In genomic region chr12:109994262-109995175, GRCh38 we compare ENCODE assay signal across 8 cellular contexts. TPM values are rescaled to one million over a fixed set of nuclear protein-coding genes. Genes with fewer than 3 reads are reported as not detected.
DNase-seq lines count a peak whose midpoint lies in the region; ATAC-seq lines count a peak whose summit lies in the region.

No MANE protein-coding gene starts in this region.

- no peak overlapping the region for H2AFZ ChIP-seq in ACC112 (ENCODE audit: low read length, unreplicated experiment)

- POLR2A ChIA-PET in activated naive CD8-positive, alpha-beta T cell treated with anti-CD3 and anti-CD28 coated beads, Interleukin-2, amount 10 ng/mL, durations not matched to agents 7 days and 5 days (lab: Charles Lee): interaction anchor here (0.5 to 1.4 kb wide), 6 partner anchors 9 to 79 kb away, joined by 3 to 5 read pairs (median 4); no protein-coding TSS in a partner anchor

- peaks cover 12% of the 10 kb centered on the region for H3K36me3 Mint-ChIP-seq in activated naive CD8-positive, alpha-beta T cell treated with anti-CD3 and anti-CD28 coated beads, Interleukin-2, amount 10 ng/mL, durations not matched to agents 7 days and 5 days

- peaks cover 36% of the 10 kb centered on the region for H3K4me1 Mint-ChIP-seq in activated naive CD8-positive, alpha-beta T cell treated with anti-CD3 and anti-CD28 coated beads, Interleukin-2, amount 10 ng/mL, durations not matched to agents 7 days and 5 days

- no peaks in the 10 kb centered on the region for H3K27me3 Mint-ChIP-seq in activated naive CD8-positive, alpha-beta T cell treated with anti-CD3 and anti-CD28 coated beads, Interleukin-2, amount 10 ng/mL, durations not matched to agents 7 days and 5 days

- peak overlapping the region; percentile 88 for H3K4me3 ChIP-seq in ACC112 (ENCODE audit: low read depth, low read length)
- peak overlapping the region; percentile 87 for H3K4me3 ChIP-seq in Jurkat, Clone E6-1 (ENCODE audit: low read length)

- no peaks in the 10 kb centered on the region for H3K27me3 ChIP-seq in ACC112 (ENCODE audit: insufficient read depth, low read length)

- H3K36me3 ChIP-seq in ACC112 (ENCODE audit: insufficient read depth, low read length): no peaks in the 10 kb centered on the region

- peak overlapping the region; percentile 93 for H3K27ac Mint-ChIP-seq in activated naive CD8-positive, alpha-beta T cell treated with anti-CD3 and anti-CD28 coated beads, Interleukin-2, amount 10 ng/mL, durations not matched to agents 7 days and 5 days

- no peak overlapping the region for H3K27ac ChIP-seq in ACC112 (ENCODE audit: low read depth, low read length)

- DNase-seq in Jurkat, Clone E6-1 (ENCODE audit: low read depth, low spot score): peak; percentile 65
- no peak for DNase-seq in activated naive CD8-positive, alpha-beta T cell treated with anti-CD3 and anti-CD28 coated beads, Interleukin-2, amount 10 ng/mL, durations not matched to agents 7 days and 5 days
- peak; percentile 26 to 67 for DNase-seq in lung microvascular endothelial cell (ENCODE audit: low read depth in 2 of 2)
- no peak for DNase-seq in anterior cingulate cortex (lab: John Stamatoyannopoulos, UW)
- no peak for DNase-seq in NCI-H446 treated with DMSO at 0.1 percent for 48 hours (lab: John Stamatoyannopoulos, UW)
- DNase-seq in DMS 273 treated with DMSO at 0.1 percent for 48 hours (lab: John Stamatoyannopoulos, UW): no peak

- peak overlapping the region; percentile 99 for H3K4me3 Mint-ChIP-seq in activated naive CD8-positive, alpha-beta T cell treated with anti-CD3 and anti-CD28 coated beads, Interleukin-2, amount 10 ng/mL, durations not matched to agents 7 days and 5 days

- peaks cover 18% of the 10 kb centered on the region for H3K4me1 ChIP-seq in ACC112 (ENCODE audit: control insufficient read depth, insufficient read depth, low read length, unreplicated experiment)

- ATAC-seq in activated naive CD8-positive, alpha-beta T cell treated with anti-CD3 and anti-CD28 coated beads, Interleukin-2, amount 10 ng/mL, durations not matched to agents 7 days and 5 days (ENCODE audit: low read depth): no peak
- no peak for ATAC-seq in HG03135 (IDR thresholded peaks at IDR 0.05; ENCODE audit: unreplicated experiment)

- H3K79me2 ChIP-seq in ACC112 (ENCODE audit: control insufficient read depth, insufficient read depth, low read length, unreplicated experiment): peaks cover 47% of the 10 kb centered on the region

- no peaks in the 10 kb centered on the region for H3K9me3 Mint-ChIP-seq in activated naive CD8-positive, alpha-beta T cell treated with anti-CD3 and anti-CD28 coated beads, Interleukin-2, amount 10 ng/mL, durations not matched to agents 7 days and 5 days

RNA-seq across cellular contexts. Expression of gene GIT2, which starts 1.6 kb away (rescaled TPM):
- 42.3 TPM for polyA plus RNA-seq in Jurkat, Clone E6-1 (2012; ENCODE audit: insufficient read depth, insufficient read length)
- 100 to 1,000 TPM; 101 to 103 TPM for total RNA-seq in activated naive CD8-positive, alpha-beta T cell treated with anti-CD3 and anti-CD28 coated beads, Interleukin-2, amount 10 ng/mL, durations not matched to agents 7 days and 5 days
- total RNA-seq in lung microvascular endothelial cell: 21.6 and 23.8 TPM in 2 replicates

RNA-seq across cellular contexts. Expression of gene ANKRD13A, which starts 4.7 kb away (rescaled TPM):
- 34.9 TPM for polyA plus RNA-seq in Jurkat, Clone E6-1 (2012; ENCODE audit: insufficient read depth, insufficient read length)
- total RNA-seq in activated naive CD8-positive, alpha-beta T cell treated with anti-CD3 and anti-CD28 coated beads, Interleukin-2, amount 10 ng/mL, durations not matched to agents 7 days and 5 days: 10 to 100 TPM; 85.8 to 88.8 TPM
- total RNA-seq in lung microvascular endothelial cell: 38.4 and 45.6 TPM in 2 replicates

RNA-seq across cellular contexts. Expression of gene C12orf76, which starts 53.8 kb away (rescaled TPM):
- 9.3 TPM for polyA plus RNA-seq in Jurkat, Clone E6-1 (2012; ENCODE audit: insufficient read depth, insufficient read length)
- total RNA-seq in activated naive CD8-positive, alpha-beta T cell treated with anti-CD3 and anti-CD28 coated beads, Interleukin-2, amount 10 ng/mL, durations not matched to agents 7 days and 5 days: 10 to 100 TPM; 22.1 to 23.2 TPM
- total RNA-seq in lung microvascular endothelial cell: 11.8 and 14.7 TPM in 2 replicates

Comparison
In these comparisons a context has a peak if more than half of its experiments do, and no peak if none do; other contexts are left out.
1. DNase-seq: peak in Jurkat, Clone E6-1 (single experiment) and lung microvascular endothelial cell (2 of 2); none in activated naive CD8-positive, alpha-beta T cell treated with anti-CD3 and anti-CD28 coated beads, Interleukin-2, amount 10 ng/mL, durations not matched to agents 7 days and 5 days (single experiment), anterior cingulate cortex (0 of 58), NCI-H446 treated with DMSO at 0.1 percent for 48 hours (single experiment) and DMS 273 treated with DMSO at 0.1 percent for 48 hours (single experiment).